ENCODE assay signal across 1 cellular context in genomic region chr3:15649341-15649740, GRCh38.
TF ChIP-seq lines count a peak whose summit lies in the region.

No MANE protein-coding gene starts in this region.

TF ChIP-seq in GM12878, 131 proteins besides CTCF, POLR2A, EP300 and RAD21:
- TF ChIP-seq POLR2AphosphoS5 (IDR thresholded peaks at IDR 0.05; ENCODE audit: low read length) (no peak), ZBTB4 (CRISPR knock-in tag; IDR thresholded peaks at IDR 0.05) (no peak), IRF3 (IDR thresholded peaks at IDR 0.05) (no peak), FOXK2 (IDR thresholded peaks at IDR 0.05) (no peak), ZNF274 (IDR thresholded peaks at IDR 0.05; ENCODE audit: insufficient read depth, insufficient read length) (no peak), SKIL (IDR thresholded peaks at IDR 0.05; ENCODE audit: low read depth, poor library complexity, severe bottlenecking) (no peak), HSF1 (IDR thresholded peaks at IDR 0.05; ENCODE audit: low read depth, low read length) (no peak), ZNF24 (IDR thresholded peaks at IDR 0.05) (no peak), SMARCA5 (IDR thresholded peaks at IDR 0.05) (no peak), REST (IDR thresholded peaks at IDR 0.05; ENCODE audit: low read depth, low read length) (no peak), FOXM1 (IDR thresholded peaks at IDR 0.05; ENCODE audit: low read depth, low read length) (no peak), NR2C1 (IDR thresholded peaks at IDR 0.05) (no peak), MXI1 (IDR thresholded peaks at IDR 0.05; ENCODE audit: low read depth, low read length) (no peak), ZNF217 (IDR thresholded peaks at IDR 0.05) (no peak), E2F8 (IDR thresholded peaks at IDR 0.05; ENCODE audit: low read depth, partially characterized antibody) (no peak), NKRF (conservative IDR thresholded peaks at IDR 0.05) (no peak)
